Comparison of ENCODE assay signal across 9 cellular contexts in genomic region chr19:49691243-49692101, GRCh38. TPM values are rescaled to one million over a fixed set of nuclear protein-coding genes. Genes with fewer than 3 reads are reported as not detected.
DNase-seq lines count a peak whose midpoint lies in the region; ATAC-seq and TF ChIP-seq lines count a peak whose summit lies in the region.
"Had no signal": no experiment of that assay in that cellular context is flagged by ENCODE, and none has a peak within 500 bp of the region (broad histone marks: within the 10 kb centered on the region; RNA-seq: fewer than 3 reads in every experiment).

No MANE protein-coding gene starts in this region.

- peak overlapping the region in 2 of 7 donors; percentile 43 to 45 for H3K27ac Mint-ChIP-seq in CD4-positive, alpha-beta memory T cell
- H3K27ac Mint-ChIP-seq in naive thymus-derived CD8-positive, alpha-beta T cell = peak overlapping the region in 3 of 10 donors; percentile 74 to 93 (median 77)

- no peak for DNase-seq in CD4-positive, alpha-beta memory T cell
- DNase-seq in NCI-H1048 (lab: John Stamatoyannopoulos, UW) (peak; percentile 48), fibroblast of mammary gland (ENCODE audit: low read depth) (peak; percentile 70), upper lobe of right lung (no peak)
- peak; percentile 76 for DNase-seq in activated CD8-positive, alpha-beta memory T cell treated with anti-CD3 and anti-CD28 coated beads, Interleukin-2, amount 50 U/mL, for 48 hours
- peak in 1 of 10 donors; percentile 31 for DNase-seq in naive thymus-derived CD8-positive, alpha-beta T cell

- H3K27me3 Mint-ChIP-seq in CD4-positive, alpha-beta memory T cell = peaks cover 10 to 16% of the 10 kb centered on the region in 2 donors
- H3K27me3 Mint-ChIP-seq in naive thymus-derived CD8-positive, alpha-beta T cell = peaks cover 0 to 22% (median 11%) of the 10 kb centered on the region in 5 donors

- peak; percentile 28 to 33 for ATAC-seq in naive thymus-derived CD8-positive, alpha-beta T cell
- peak; percentile 12 for ATAC-seq in upper lobe of right lung
- ATAC-seq in HG02981 (IDR thresholded peaks at IDR 0.05; ENCODE audit: unreplicated experiment) = no peak
- no peak for ATAC-seq in GM18520 (IDR thresholded peaks at IDR 0.05; ENCODE audit: unreplicated experiment)

- peaks cover 27% of the 10 kb centered on the region for H3K4me1 ChIP-seq in CD4-positive, alpha-beta memory T cell (ENCODE audit: insufficient read depth, low read length)
- H3K4me1 ChIP-seq in upper lobe of right lung = peaks cover 23% of the 10 kb centered on the region

- H3K9me3 Mint-ChIP-seq in CD4-positive, alpha-beta memory T cell = no peaks in the 10 kb centered on the region
- no peaks in the 10 kb centered on the region for H3K9me3 Mint-ChIP-seq in naive thymus-derived CD8-positive, alpha-beta T cell

- peak overlapping the region in 1 of 2 donors; percentile 49 for H3K4me3 ChIP-seq in CD4-positive, alpha-beta memory T cell (ENCODE audit: low read length in 2 of 2)
- peak overlapping the region; percentile 60 for H3K4me3 ChIP-seq in fibroblast of mammary gland (ENCODE audit: control insufficient read depth, low read depth, low read length)
- peak overlapping the region; percentile 59 for H3K4me3 ChIP-seq in upper lobe of right lung

- no peaks in the 10 kb centered on the region for H3K36me3 ChIP-seq in CD4-positive, alpha-beta memory T cell (ENCODE audit: insufficient read depth, low read length)
- H3K36me3 ChIP-seq in upper lobe of right lung = no peaks in the 10 kb centered on the region
- H3K36me3 ChIP-seq: neutrophil had no signal

- POLR2A ChIA-PET in CD4-positive, alpha-beta memory T cell (lab: Charles Lee; ENCODE audit: partially characterized antibody) = interaction anchor here (0.8 to 1.0 kb wide), 2 partner anchors 14 to 51 kb away, joined by 3 read pairs; partner anchors contain the start of gene PRMT1
- POLR2A ChIA-PET in naive thymus-derived CD8-positive, alpha-beta T cell (lab: Charles Lee) = interaction anchor here (0.5 to 1.4 kb wide), 3 partner anchors 11 to 26 kb away, joined by 4 to 7 read pairs (median 6); no protein-coding TSS in a partner anchor

- peak overlapping the region; percentile 85 to 94 (median 90) for H3K4me3 Mint-ChIP-seq in CD4-positive, alpha-beta memory T cell
- peak overlapping the region; percentile 85 to 99 (median 92) for H3K4me3 Mint-ChIP-seq in naive thymus-derived CD8-positive, alpha-beta T cell

- intact Hi-C loops in CD4-positive, alpha-beta memory T cell (cut with micrococcal nuclease) = no loop called here
- intact Hi-C loops in upper lobe of right lung (cut with DNase I) = no loop called here

- CTCF ChIA-PET in CD4-positive, alpha-beta memory T cell (lab: Charles Lee; ENCODE audit: partially characterized antibody) = no interaction called here

- H3K36me3 Mint-ChIP-seq in CD4-positive, alpha-beta memory T cell = peaks cover 3 to 11% of the 10 kb centered on the region in 2 donors
- peaks cover 0 to 8% (median 3%) of the 10 kb centered on the region in 3 donors for H3K36me3 Mint-ChIP-seq in naive thymus-derived CD8-positive, alpha-beta T cell

- no peaks in the 10 kb centered on the region for H3K9me3 ChIP-seq in CD4-positive, alpha-beta memory T cell (ENCODE audit: control insufficient read depth in 1 of 2, low read length in 2 of 2)
- H3K9me3 ChIP-seq in upper lobe of right lung = no peaks in the 10 kb centered on the region
- H3K9me3 ChIP-seq: neutrophil had no signal

- TF ChIP-seq CTCF in fibroblast of mammary gland (conservative IDR thresholded peaks at IDR 0.05; ENCODE audit: control insufficient read depth, insufficient read depth, low read depth, low read length) (no peak), upper lobe of right lung (IDR thresholded peaks at IDR 0.05) (no peak)

- peaks cover 14 to 27% (median 17%) of the 10 kb centered on the region in 4 donors for H3K4me1 Mint-ChIP-seq in CD4-positive, alpha-beta memory T cell
- peaks cover 16 to 33% (median 23%) of the 10 kb centered on the region in 4 donors for H3K4me1 Mint-ChIP-seq in naive thymus-derived CD8-positive, alpha-beta T cell

- H3K27ac ChIP-seq in CD4-positive, alpha-beta memory T cell (ENCODE audit: low read depth, low read length) = peak overlapping the region; percentile 30
- no peak overlapping the region for H3K27ac ChIP-seq in upper lobe of right lung
- H3K27ac ChIP-seq: neutrophil had no signal

- peaks cover 4% of the 10 kb centered on the region for H3K27me3 ChIP-seq in CD4-positive, alpha-beta memory T cell (ENCODE audit: insufficient read depth, low read length)
- peaks cover 7% of the 10 kb centered on the region for H3K27me3 ChIP-seq in upper lobe of right lung

RNA-seq across cellular contexts. Expression of gene CPT1C, which starts 0.6 kb away (rescaled TPM):
- 1 to 10 TPM in 1 of 2 experiments, under 1 TPM in 1; 0.64 to 1.5 TPM for total RNA-seq in CD4-positive, alpha-beta memory T cell
- under 1 TPM; 0.24 to 0.57 TPM for polyA plus RNA-seq in CD4-positive, alpha-beta memory T cell
- 1 to 10 TPM; 2.3 to 2.7 TPM for total RNA-seq in naive thymus-derived CD8-positive, alpha-beta T cell
- under 1 TPM; 0.19 to 0.54 (median 0.40) TPM for polyA plus RNA-seq in naive thymus-derived CD8-positive, alpha-beta T cell
- 6.1 TPM for total RNA-seq in upper lobe of right lung

RNA-seq across cellular contexts. Expression of gene ADM5, which starts 2.1 kb away (rescaled TPM):
- 1 to 10 TPM; 4.0 to 4.4 TPM for total RNA-seq in CD4-positive, alpha-beta memory T cell
- under 1 TPM in 1 of 2 donors, not detected in 1; 0.24 TPM for polyA plus RNA-seq in CD4-positive, alpha-beta memory T cell
- 1 to 10 TPM; 3.5 to 5.1 TPM for total RNA-seq in naive thymus-derived CD8-positive, alpha-beta T cell
- under 1 TPM in 2 of 3 donors, not detected in 1; 0.14 to 0.53 TPM for polyA plus RNA-seq in naive thymus-derived CD8-positive, alpha-beta T cell
- total RNA-seq in upper lobe of right lung = 1.9 TPM

RNA-seq across cellular contexts. Expression of gene PRMT1, which starts 14.4 kb away (rescaled TPM):
- 10 to 100 TPM; 76.6 to 92.9 TPM for total RNA-seq in CD4-positive, alpha-beta memory T cell
- 100 to 1,000 TPM; 140 to 213 TPM for polyA plus RNA-seq in CD4-positive, alpha-beta memory T cell
- total RNA-seq in naive thymus-derived CD8-positive, alpha-beta T cell = 100 to 1,000 TPM in 1 of 2 experiments, 10 to 100 TPM in 1; 97.4 to 100 TPM
- polyA plus RNA-seq in naive thymus-derived CD8-positive, alpha-beta T cell = 100 to 1,000 TPM; 150 to 162 (median 158) TPM
- total RNA-seq in upper lobe of right lung = 90.8 TPM

RNA-seq across cellular contexts. Expression of gene BCL2L12, which starts 25.7 kb away (rescaled TPM):
- 10 to 100 TPM; 21.9 to 22.1 TPM for total RNA-seq in CD4-positive, alpha-beta memory T cell
- polyA plus RNA-seq in CD4-positive, alpha-beta memory T cell = 10 to 100 TPM; 16.3 to 17.2 TPM
- 10 to 100 TPM; 22.5 to 24.0 TPM for total RNA-seq in naive thymus-derived CD8-positive, alpha-beta T cell
- 10 to 100 TPM; 19.3 to 20.6 (median 19.6) TPM for polyA plus RNA-seq in naive thymus-derived CD8-positive, alpha-beta T cell
- total RNA-seq in upper lobe of right lung = 15.8 TPM

RNA-seq across cellular contexts. Expression of gene IRF3, which starts 25.8 kb away (rescaled TPM):
- 100 to 1,000 TPM; 366 to 386 TPM for total RNA-seq in CD4-positive, alpha-beta memory T cell
- 10 to 100 TPM; 64.1 to 72.8 TPM for polyA plus RNA-seq in CD4-positive, alpha-beta memory T cell
- total RNA-seq in naive thymus-derived CD8-positive, alpha-beta T cell = 100 to 1,000 TPM; 279 to 303 TPM
- 10 to 100 TPM; 54.6 to 76.1 (median 65.1) TPM for polyA plus RNA-seq in naive thymus-derived CD8-positive, alpha-beta T cell
- 86.4 TPM for total RNA-seq in upper lobe of right lung

Comparison
In these comparisons a context has a peak if more than half of its experiments do, and no peak if none do; other contexts are left out.
1. DNase-seq: peak in NCI-H1048 (single experiment), activated CD8-positive, alpha-beta memory T cell treated with anti-CD3 and anti-CD28 coated beads, Interleukin-2, amount 50 U/mL, for 48 hours (single experiment) and fibroblast of mammary gland (single experiment); none in CD4-positive, alpha-beta memory T cell (0 of 5) and upper lobe of right lung (single experiment).
2. ATAC-seq: peak in naive thymus-derived CD8-positive, alpha-beta T cell (2 of 2) and upper lobe of right lung (single experiment); none in HG02981 (single experiment) and GM18520 (single experiment).